21 cellular contexts compared by ENCODE assay signal in the genomic region with DNA sequence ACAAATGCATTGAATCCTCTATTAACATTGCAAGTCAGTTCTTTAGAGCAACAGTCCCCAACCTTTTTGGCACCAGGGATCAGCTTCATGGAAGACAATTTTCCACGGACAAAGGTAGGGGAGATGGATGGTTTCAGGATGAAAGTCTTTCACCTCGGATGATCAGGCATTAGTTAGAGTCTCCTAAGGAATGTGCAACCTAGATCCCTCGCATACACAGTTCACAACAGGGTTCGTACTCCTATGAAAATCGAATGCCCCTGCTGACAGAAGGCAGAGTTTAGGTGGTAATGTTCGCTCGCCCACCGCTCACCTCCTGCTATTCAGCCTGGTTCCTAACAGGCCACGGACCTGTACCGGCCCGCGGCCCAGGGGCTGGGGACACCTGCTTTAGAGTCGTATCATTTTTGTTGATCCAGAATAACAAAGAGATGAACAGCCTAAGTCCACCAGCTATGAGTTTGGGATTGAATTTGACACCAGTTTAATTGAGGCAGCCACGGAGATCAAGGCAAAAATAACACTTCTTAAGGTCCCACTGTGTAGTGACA.
DNase-seq lines count a peak whose midpoint lies in the region; TF ChIP-seq lines count a peak whose summit lies in the region.
"Had no signal": no experiment of that assay in that cellular context is flagged by ENCODE, and none has a peak within 500 bp of the region (broad histone marks: within the 10 kb centered on the region; RNA-seq: fewer than 3 reads in every experiment).

No MANE protein-coding gene starts in this region.

- no peak overlapping the region for H4K91ac ChIP-seq in neuronal stem cell (ENCODE audit: low read depth, low read length, poor library complexity)

- H3K27ac ChIP-seq in OCI-LY7 (ENCODE audit: low read depth, low read length, poor library complexity, severe bottlenecking) (no peak overlapping the region), epithelial cell of prostate (peak overlapping the region; percentile 86), neuronal stem cell (replicated peaks; ENCODE audit: low read length) (no peak overlapping the region)
- H3K27ac ChIP-seq: C4-2B, SK-N-MC, vagina had no signal

- POLR2A ChIA-PET in OCI-LY7 (lab: Charles Lee): interaction anchor here (0.6 to 1.7 kb wide), 7 partner anchors 9 to 78 kb away, joined by 3 to 12 read pairs (median 5); no protein-coding TSS in a partner anchor

- no peak overlapping the region for H4K8ac ChIP-seq in neuronal stem cell (ENCODE audit: low read depth, low read length)

- no peak overlapping the region for H2BK120ac ChIP-seq in neuronal stem cell (ENCODE audit: low read depth, low read length)

- intact Hi-C loops in OCI-LY7 (cut with micrococcal nuclease; ENCODE audit: unreplicated experiment): no loop called here

- no peak for TF ChIP-seq CTCF in BE2C (IDR thresholded peaks at IDR 0.05; ENCODE audit: low read depth, low read length)
- TF ChIP-seq CTCF in OCI-LY7 (conservative IDR thresholded peaks at IDR 0.05; ENCODE audit: low read length): no peak

- H3K14ac ChIP-seq in neuronal stem cell (ENCODE audit: low read length): no peak overlapping the region

- H3K4me2 ChIP-seq in OCI-LY7 (ENCODE audit: low read length) (no peak overlapping the region), neuronal stem cell (ENCODE audit: insufficient read depth, low read length, poor library complexity, severe bottlenecking) (no peak overlapping the region)

- H2BK12ac ChIP-seq in neuronal stem cell (ENCODE audit: low read length): no peak overlapping the region

- H3K4me3 ChIP-seq in BE2C (ENCODE audit: low read depth, low read length) (0 out of 2 replicates have a peak overlapping the region, but pooled peaks have one; percentile 17), OCI-LY7 (ENCODE audit: low read depth, low read length, poor library complexity, severe bottlenecking) (no peak overlapping the region), neuronal stem cell (ENCODE audit: low read length in 2 of 2) (no peak overlapping the region)
- H3K4me3 ChIP-seq: coronary artery, SK-N-MC, vagina had no signal

- H4K20me1 ChIP-seq in OCI-LY7 (ENCODE audit: insufficient read depth, low read length): no peaks in the 10 kb centered on the region

- no peaks in the 10 kb centered on the region for H3K9me2 ChIP-seq in OCI-LY7 (ENCODE audit: insufficient read depth, low read length)

- CTCF ChIA-PET in OCI-LY7 (lab: Charles Lee; ENCODE audit: unreplicated experiment): no interaction called here

- no peaks in the 10 kb centered on the region for H3K79me2 ChIP-seq in OCI-LY7 (ENCODE audit: insufficient read depth, low read depth, low read length)

- no peaks in the 10 kb centered on the region for H3K36me3 ChIP-seq in BE2C
- H3K36me3 ChIP-seq in OCI-LY7 (ENCODE audit: insufficient read depth, low read length): no peaks in the 10 kb centered on the region
- H3K36me3 ChIP-seq in neuronal stem cell (replicated peaks in 1 of 2; ENCODE audit: control insufficient read depth in 2 of 2, insufficient read depth in 2 of 2, low read length in 2 of 2): no peaks in the 10 kb centered on the region
- H3K36me3 ChIP-seq: vagina had no signal

- no peak overlapping the region for H2BK5ac ChIP-seq in neuronal stem cell (ENCODE audit: low read length)

- H3K27me3 ChIP-seq in BE2C (no peaks in the 10 kb centered on the region), neuronal stem cell (ENCODE audit: control insufficient read depth in 3 of 3, insufficient read depth in 3 of 3, low read depth in 1 of 3, low read length in 3 of 3) (no peaks in the 10 kb centered on the region)
- H3K27me3 ChIP-seq: vagina had no signal

- peak overlapping the region; percentile 80; the same call in 1 of the 2 replicates for H2AFZ ChIP-seq in OCI-LY7 (ENCODE audit: low read length)
- H2AFZ ChIP-seq in neuronal stem cell (ENCODE audit: low read length): no peak overlapping the region

- peak overlapping the region; percentile 31 for H3K18ac ChIP-seq in neuronal stem cell (ENCODE audit: low read length)

- H3K9me3 ChIP-seq in BE2C: no peaks in the 10 kb centered on the region
- H3K9me3 ChIP-seq in OCI-LY7 (ENCODE audit: low read length): no peaks in the 10 kb centered on the region
- no peaks in the 10 kb centered on the region for H3K9me3 ChIP-seq in neuronal stem cell (replicated peaks in 1 of 2; ENCODE audit: control insufficient read depth in 2 of 2, insufficient read depth in 1 of 2, low read depth in 1 of 2, low read length in 2 of 2)
- H3K9me3 ChIP-seq: Caco-2, vagina had no signal

- H2BK15ac ChIP-seq in neuronal stem cell (ENCODE audit: low read length): no peak overlapping the region

- no CpG with 5 or more reads among the region's 14 CpGs for WGBS in neuronal stem cell (ENCODE audit: extremely low coverage in 2 of 2, insufficient read length in 2 of 2, insufficient replicate concordance in 1 of 2), 2 donors

- H2AK5ac ChIP-seq in neuronal stem cell (ENCODE audit: low read depth, low read length): no peak overlapping the region

- no TSS peak for BruUV-seq in OCI-LY7 (replicated peaks; lab: Mats Ljungman, UMichigan)

- H3K79me1 ChIP-seq in neuronal stem cell (ENCODE audit: low read depth, low read length): no peaks in the 10 kb centered on the region

- H3K9ac ChIP-seq in neuronal stem cell (ENCODE audit: low read depth, low read length, poor library complexity): no peak overlapping the region

- H3K23ac ChIP-seq in neuronal stem cell (ENCODE audit: low read depth, low read length, poor library complexity): no peak overlapping the region

- H3K4ac ChIP-seq in neuronal stem cell (ENCODE audit: low read length): no peak overlapping the region

- DNase-seq in BE2C: no peak
- no peak for DNase-seq in OCI-LY7 (ENCODE audit: low spot score)
- no peak for DNase-seq in epithelial cell of prostate (ENCODE audit: low read depth, low spot score)
- no peak for DNase-seq in neuronal stem cell (ENCODE audit: low spot score)
- DNase-seq in NCI-H187 treated with DMSO at 0.1 percent for 48 hours (lab: John Stamatoyannopoulos, UW): no peak
- DNase-seq in NCI-H187 (lab: John Stamatoyannopoulos, UW): no peak
- DNase-seq in RPMI8226: no peak
- no peak for DNase-seq in NCI-H2196 (lab: John Stamatoyannopoulos, UW; ENCODE audit: unreplicated experiment)
- DNase-seq: activated CD4-positive, CD25-positive, alpha-beta regulatory T cell treated with anti-CD3 and anti-CD28 coated beads, Interleukin-2, amount 50 U/mL, for 72 hours; anterior cingulate cortex; left ventricle myocardium superior; NCI-H1092 treated with DMSO at 0.1 percent for 48 hours; NCI-H748 treated with DMSO at 0.1 percent for 48 hours; nephron progenitor cell; right cardiac atrium; T-helper 17 cell had no signal

- H3K4me1 ChIP-seq in BE2C: peaks cover 49% of the 10 kb centered on the region
- peaks cover 20% of the 10 kb centered on the region for H3K4me1 ChIP-seq in OCI-LY7 (ENCODE audit: insufficient read depth, low read length, poor library complexity, severe bottlenecking)
- H3K4me1 ChIP-seq in neuronal stem cell (ENCODE audit: control insufficient read depth in 2 of 2, insufficient read depth in 1 of 2, low read depth in 1 of 2, low read length in 2 of 2): peaks cover 0 to 17% of the 10 kb centered on the region in 2 donors
- H3K4me1 ChIP-seq: Caco-2 had no signal
